Comparison of ENCODE assay signal across 20 cellular contexts in the genomic region with DNA sequence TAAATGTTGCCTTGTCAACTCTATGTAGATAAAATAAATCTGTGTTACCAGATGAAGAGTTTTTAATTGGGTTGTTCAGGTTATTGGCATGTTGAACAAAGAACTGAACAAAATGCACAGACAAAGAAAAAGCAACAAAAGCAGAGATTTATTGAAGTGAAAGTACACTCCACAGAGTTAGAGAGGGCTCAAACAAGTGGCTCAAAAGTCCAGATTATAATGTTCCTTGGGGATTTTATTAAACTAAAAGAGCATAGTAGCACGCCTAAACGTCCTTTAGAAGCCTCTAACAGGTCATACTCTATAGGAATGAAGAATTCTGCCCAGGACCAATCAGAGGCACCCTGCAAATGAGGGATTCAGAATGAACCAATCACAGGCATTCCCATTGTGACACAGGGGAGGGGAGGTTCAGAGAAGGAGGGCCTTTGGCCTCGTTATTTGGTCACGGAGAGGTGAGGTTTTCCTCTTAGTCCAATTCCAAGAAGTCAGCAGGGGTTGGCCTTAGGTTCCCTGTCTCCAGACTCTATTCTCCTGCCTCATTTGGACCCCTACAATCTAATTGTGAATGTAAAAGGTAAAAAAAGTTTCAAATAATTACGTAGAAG. TPM values are rescaled to one million over a fixed set of nuclear protein-coding genes. Genes with fewer than 3 reads are reported as not detected.
"Had no signal": no experiment of that assay in that cellular context is flagged by ENCODE, and none has a peak within 500 bp of the region (broad histone marks: within the 10 kb centered on the region; RNA-seq: fewer than 3 reads in every experiment).

No MANE protein-coding gene starts in this region.

- DNase-seq: IMR-90, Kasumi-1, MM.1S, NCI-H1092 treated with DMSO at 0.1 percent for 48 hours, NCI-H1436, NCI-H187, NCI-H2029, NCI-H2081 treated with DMSO at 0.1 percent for 48 hours, NCI-H2171, NCI-H226, NCI-H446, NCI-H510A, NCI-H524 treated with DMSO at 0.1 percent for 48 hours, NCI-H69, NCI-H774, SHP77, SK-N-SH had no signal

- H3K27ac ChIP-seq: KMS-11, RWPE1 had no signal

- H3K4me2 ChIP-seq: KMS-11, SK-N-SH had no signal

RNA-seq across cellular contexts. Expression of a gene that starts 13.1 kb away (rescaled TPM):
- total RNA-seq: HT-29 had no signal
